ENCODE assay signal across 1 cellular context in genomic region chr16:4767872-4768548, GRCh38.
TF ChIP-seq lines count a peak whose summit lies in the region.

No MANE protein-coding gene starts in this region.

TF ChIP-seq in HepG2, 621 proteins besides CTCF, POLR2A, EP300 and RAD21:
- TF ChIP-seq PRMT3 (CRISPR knock-in tag; IDR thresholded peaks at IDR 0.05; ENCODE audit: borderline replicate concordance, low read depth), result 0 out of 2 replicates have a peak, but pooled peaks have one; percentile 56
- TF ChIP-seq ZBTB21 (CRISPR knock-in tag; IDR thresholded peaks at IDR 0.05), result no peak
- TF ChIP-seq ZNF44 (CRISPR knock-in tag; IDR thresholded peaks at IDR 0.05), result peak; percentile 66; the same call in 1 of the 2 replicates
- no peak for TF ChIP-seq POGK (CRISPR knock-in tag; conservative IDR thresholded peaks at IDR 0.05)
- 0 out of 2 replicates have a peak, but pooled peaks have one; percentile 14 for TF ChIP-seq ZMAT3 (CRISPR knock-in tag; conservative IDR thresholded peaks at IDR 0.05)
- no peak for TF ChIP-seq MED13 (CRISPR knock-in tag; IDR thresholded peaks at IDR 0.05)
- TF ChIP-seq ZNF333 (CRISPR knock-in tag; IDR thresholded peaks at IDR 0.05; ENCODE audit: borderline replicate concordance), result no peak
- no peak for TF ChIP-seq MLX (CRISPR knock-in tag; IDR thresholded peaks at IDR 0.05)
- TF ChIP-seq BCL3 (CRISPR knock-in tag; IDR thresholded peaks at IDR 0.05), result no peak
- 0 out of 2 replicates have a peak, but pooled peaks have one; percentile 12 for TF ChIP-seq SP2 (CRISPR knock-in tag; IDR thresholded peaks at IDR 0.05)
- no peak for TF ChIP-seq EED (CRISPR knock-in tag; IDR thresholded peaks at IDR 0.05)
- no peak for TF ChIP-seq ZBTB26 (CRISPR knock-in tag; IDR thresholded peaks at IDR 0.05; ENCODE audit: borderline replicate concordance)
- TF ChIP-seq NFKBIZ (CRISPR knock-in tag; IDR thresholded peaks at IDR 0.05), result no peak
- no peak for TF ChIP-seq ATF5 (CRISPR knock-in tag; IDR thresholded peaks at IDR 0.05; ENCODE audit: low read depth)
- no peak for TF ChIP-seq ZKSCAN1 (IDR thresholded peaks at IDR 0.05; ENCODE audit: low read length)
- peak; percentile 77 for TF ChIP-seq ZNF816 (CRISPR knock-in tag; IDR thresholded peaks at IDR 0.05; ENCODE audit: borderline replicate concordance)
- no peak for TF ChIP-seq PAXIP1 (CRISPR knock-in tag; conservative IDR thresholded peaks at IDR 0.05)
- TF ChIP-seq KDM5A (IDR thresholded peaks at IDR 0.05; ENCODE audit: borderline replicate concordance, low read length), result peak; percentile 66; the same call in 1 of the 2 replicates
- TF ChIP-seq THAP8 (CRISPR knock-in tag; IDR thresholded peaks at IDR 0.05; ENCODE audit: borderline replicate concordance), result 0 out of 2 replicates have a peak, but pooled peaks have one; percentile 62
- TF ChIP-seq ZNF607 (CRISPR knock-in tag; IDR thresholded peaks at IDR 0.05; ENCODE audit: borderline replicate concordance), result peak; percentile 12; the same call in 1 of the 2 replicates
- no peak for TF ChIP-seq HHEX (CRISPR knock-in tag; IDR thresholded peaks at IDR 0.05)
- TF ChIP-seq ZNF20 (CRISPR knock-in tag; IDR thresholded peaks at IDR 0.05), result no peak
- TF ChIP-seq ZFP91 (CRISPR knock-in tag; IDR thresholded peaks at IDR 0.05; ENCODE audit: borderline replicate concordance), result no peak
- no peak for TF ChIP-seq HNRNPUL1 (IDR thresholded peaks at IDR 0.05; ENCODE audit: low read depth, low read length)
- TF ChIP-seq ZNF770 (CRISPR knock-in tag; IDR thresholded peaks at IDR 0.05), result peak; percentile 13; the same call in 1 of the 2 replicates
- TF ChIP-seq MYC (CRISPR knock-in tag; IDR thresholded peaks at IDR 0.05; ENCODE audit: borderline replicate concordance), result no peak
- peak; percentile 41; the same call in 1 of the 2 replicates for TF ChIP-seq DMAP1 (CRISPR knock-in tag; IDR thresholded peaks at IDR 0.05)
- 0 out of 2 replicates have a peak, but pooled peaks have one; percentile 53 for TF ChIP-seq RARG (CRISPR knock-in tag; IDR thresholded peaks at IDR 0.05; ENCODE audit: low read depth)
- TF ChIP-seq ZZZ3 (CRISPR knock-in tag; IDR thresholded peaks at IDR 0.05; ENCODE audit: borderline replicate concordance), result no peak
- no peak for TF ChIP-seq ZNF317 (CRISPR knock-in tag; IDR thresholded peaks at IDR 0.05)
- TF ChIP-seq ZFP82 (CRISPR knock-in tag; IDR thresholded peaks at IDR 0.05; ENCODE audit: borderline replicate concordance), result peak; percentile 17; the same call in 1 of the 2 replicates
- no peak for TF ChIP-seq SIX4 (CRISPR knock-in tag; IDR thresholded peaks at IDR 0.05)
- no peak for TF ChIP-seq ZUFSP (CRISPR knock-in tag; IDR thresholded peaks at IDR 0.05; ENCODE audit: borderline replicate concordance)
- TF ChIP-seq ZNF264 (CRISPR knock-in tag; IDR thresholded peaks at IDR 0.05), result no peak
- no peak for TF ChIP-seq NCOA1 (CRISPR knock-in tag; IDR thresholded peaks at IDR 0.05)
- no peak for TF ChIP-seq MATR3 (CRISPR knock-in tag; IDR thresholded peaks at IDR 0.05)
- no peak for TF ChIP-seq ZNF431 (CRISPR knock-in tag; IDR thresholded peaks at IDR 0.05; ENCODE audit: borderline replicate concordance, low read depth)
